ENCODE assay signal across 1 cellular context in genomic region chr1:22556391-22557104, GRCh38.
TF ChIP-seq lines count a peak whose summit lies in the region.

No MANE protein-coding gene starts in this region.

TF ChIP-seq in HepG2, 621 proteins besides CTCF, POLR2A, EP300 and RAD21 (continued from another document):
- TF ChIP-seq MNT (IDR thresholded peaks at IDR 0.05) (peak; percentile 31; the same call in 1 of the 2 replicates), ZNF687 (CRISPR knock-in tag; IDR thresholded peaks at IDR 0.05) (peak; percentile 33; the same call in 1 of the 2 replicates)
